19 cellular contexts compared by ENCODE assay signal in genomic region chr1:240171907-240172306, GRCh38.
DNase-seq lines count a peak whose midpoint lies in the region; ATAC-seq lines count a peak whose summit lies in the region.
"Had no signal": no experiment of that assay in that cellular context is flagged by ENCODE, and none has a peak within 500 bp of the region (broad histone marks: within the 10 kb centered on the region; RNA-seq: fewer than 3 reads in every experiment).

No MANE protein-coding gene starts in this region.

- H3K4me3 ChIP-seq in adipocyte (ENCODE audit: low read length), result no peak overlapping the region
- H3K4me3 ChIP-seq: A549, GM12878, HAP-1 had no signal

- peak; percentile 50 for DNase-seq in EH (ENCODE audit: low read depth)
- peak; percentile 43 for DNase-seq in adipocyte (ENCODE audit: low read depth)
- DNase-seq in fibroblast of gingiva (ENCODE audit: low read depth), result peak; percentile 46
- DNase-seq in GM03348 (ENCODE audit: low spot score), result no peak
- DNase-seq in ecto neural progenitor cell (ENCODE audit: low spot score), result no peak
- DNase-seq: 8988T; ACHN; C1 segment of cervical spinal cord; Calu3; CD4-positive, alpha-beta memory T cell; COR-L47; DMS53; DMS79 treated with DMSO at 0.1 percent for 48 hours; GOT3 had no signal

- peaks cover 6% of the 10 kb centered on the region for H3K4me1 ChIP-seq in adipocyte (ENCODE audit: control insufficient read depth, insufficient read depth, low read length)
- H3K4me1 ChIP-seq: A549, HAP-1 had no signal

- no peaks in the 10 kb centered on the region for H3K27me3 ChIP-seq in adipocyte (replicated peaks; ENCODE audit: control insufficient read depth, insufficient read depth, low read length)

- no peak overlapping the region for H3K9ac ChIP-seq in adipocyte (ENCODE audit: low read length)

- H3K9me3 ChIP-seq in adipocyte (ENCODE audit: control insufficient read depth, low read length), result no peaks in the 10 kb centered on the region
- H3K9me3 ChIP-seq: A549, HAP-1 had no signal

- no peak for ATAC-seq in HG03521 (IDR thresholded peaks at IDR 0.05; ENCODE audit: unreplicated experiment)
- no peak for ATAC-seq in GM18498 (IDR thresholded peaks at IDR 0.05; ENCODE audit: unreplicated experiment)
- ATAC-seq: A549, GM12878 had no signal

- no peaks in the 10 kb centered on the region for H3K36me3 ChIP-seq in adipocyte (ENCODE audit: control insufficient read depth, insufficient read depth, low read length, severe bottlenecking)
- H3K36me3 ChIP-seq: HAP-1 had no signal

Comparison
In these comparisons a context has a peak if more than half of its experiments do, and no peak if none do; other contexts are left out.
1. DNase-seq: peak in EH (single experiment), adipocyte (single experiment) and fibroblast of gingiva (single experiment); none in GM03348 (single experiment) and ecto neural progenitor cell (single experiment).